Comparison of ENCODE assay signal across 7 cellular contexts in genomic region chr3:170972917-170973316, GRCh38. TPM values are rescaled to one million over a fixed set of nuclear protein-coding genes. Genes with fewer than 3 reads are reported as not detected.
"Had no signal": no experiment of that assay in that cellular context is flagged by ENCODE, and none has a peak within 500 bp of the region (broad histone marks: within the 10 kb centered on the region; RNA-seq: fewer than 3 reads in every experiment).

No MANE protein-coding gene starts in this region.

RNA-seq across cellular contexts. Expression of gene SLC2A2, which starts 53.6 kb away (rescaled TPM):
- total RNA-seq: GM23248, GM23338, H1, H4, H7, H9, HFFc6 had no signal
- polyA plus RNA-seq: GM23248, GM23338, H1 had no signal
